Comparison of ENCODE assay signal across 8 cellular contexts in genomic region chr4:143513314-143514211, GRCh38. TPM values are rescaled to one million over a fixed set of nuclear protein-coding genes. Genes with fewer than 3 reads are reported as not detected.
DNase-seq lines count a peak whose midpoint lies in the region; ATAC-seq and TF ChIP-seq lines count a peak whose summit lies in the region.

SMARCA5 (plus strand) TSS chr4:143513702; CDS start chr4:143513925, 223 bp downstream.

- H3K4me3 Mint-ChIP-seq in CD8-positive, alpha-beta T cell, result peak within 1 kb of the TSS; percentile 99

- H3K4me1 Mint-ChIP-seq in CD8-positive, alpha-beta T cell (ENCODE audit: low read depth), result peaks cover 42% of the 10 kb centered on the region

- POLR2A ChIA-PET in CD8-positive, alpha-beta T cell (lab: Charles Lee), result interaction anchor here (0.7 to 1.9 kb wide), 7 partner anchors 10 to 1585 kb away, joined by 3 to 5 read pairs (median 3); partner anchors contain the start of genes ABCE1 and ANAPC10

- H3K36me3 Mint-ChIP-seq in CD8-positive, alpha-beta T cell, result peaks cover 41% of the 10 kb centered on the region

- CTCF ChIA-PET in CD8-positive, alpha-beta T cell (lab: Charles Lee), result interaction anchor here (1.0 kb wide), 1 partner anchor 45 kb away, joined by 3 read pairs; no protein-coding TSS in a partner anchor

- ATAC-seq in CD8-positive, alpha-beta T cell, result peak; percentile 86
- ATAC-seq in GM19467 (IDR thresholded peaks at IDR 0.05; ENCODE audit: unreplicated experiment) (peak; percentile 89), lower lobe of right lung (peak; percentile 96 to 98)

- peaks cover 38% of the 10 kb centered on the region for H3K4me1 ChIP-seq in CD8-positive, alpha-beta T cell (ENCODE audit: insufficient read depth, low read length)
- peaks cover 38% of the 10 kb centered on the region for H3K4me1 ChIP-seq in lower lobe of right lung

- no peaks in the 10 kb centered on the region for H3K9me3 Mint-ChIP-seq in CD8-positive, alpha-beta T cell

- H3K27ac Mint-ChIP-seq in CD8-positive, alpha-beta T cell, result peak within 1 kb of the TSS; percentile 100

- H3K27me3 ChIP-seq in CD8-positive, alpha-beta T cell (ENCODE audit: insufficient read depth, low read length), result no peaks in the 10 kb centered on the region
- no peaks in the 10 kb centered on the region for H3K27me3 ChIP-seq in lower lobe of right lung (ENCODE audit: low read depth)

- no peaks in the 10 kb centered on the region for H3K36me3 ChIP-seq in CD8-positive, alpha-beta T cell (ENCODE audit: insufficient read depth, low read length)
- peaks cover 14% of the 10 kb centered on the region for H3K36me3 ChIP-seq in lower lobe of right lung

- peak within 1 kb of the TSS; percentile 96 for H3K27ac ChIP-seq in CD8-positive, alpha-beta T cell (ENCODE audit: low read depth, low read length)
- peak within 1 kb of the TSS; percentile 99 for H3K27ac ChIP-seq in lower lobe of right lung

- DNase-seq in CD8-positive, alpha-beta T cell, result peak; percentile 88 to 97 (median 93)
- DNase-seq in HS-27A (ENCODE audit: low read depth), result peak; percentile 99
- DNase-seq in NK-92 (lab: John Stamatoyannopoulos, UW; ENCODE audit: unreplicated experiment), result peak; percentile 76
- peak; percentile 88 to 90 for DNase-seq in activated CD8-positive, alpha-beta memory T cell treated with anti-CD3 and anti-CD28 coated beads for 1 hour (ENCODE audit: extremely low read depth in 1 of 2, low read depth in 1 of 2)
- peak; percentile 90 for DNase-seq in effector CD4-positive, alpha-beta T cell
- DNase-seq in lower lobe of right lung, result peak; percentile 99
- peak; percentile 87 to 95 (median 88) for DNase-seq in stimulated activated CD4-positive, alpha-beta T cell treated with anti-CD3 and anti-CD28 coated beads, TNF-alpha, amount 100 ng/mL, for 24 hours (ENCODE audit: low read depth in 3 of 3)

- peak within 1 kb of the TSS; percentile 68 for H3K4me3 ChIP-seq in CD8-positive, alpha-beta T cell (ENCODE audit: low read depth, low read length)
- peak within 1 kb of the TSS; percentile 83 for H3K4me3 ChIP-seq in lower lobe of right lung

- intact Hi-C loops in CD8-positive, alpha-beta T cell (cut with DNase I, micrococcal nuclease), result loop anchor here (1.0 to 5.0 kb wide), 5 partner anchors 45 to 1585 kb away; partner anchors contain the start of genes ABCE1 (in 2 of the 2), ANAPC10 (in 2 of the 2) and USP38 (in 2 of the 2)
- intact Hi-C loops in lower lobe of right lung (cut with DNase I), result no loop called here

- H3K9me3 ChIP-seq in CD8-positive, alpha-beta T cell (ENCODE audit: low read length), result no peaks in the 10 kb centered on the region
- no peaks in the 10 kb centered on the region for H3K9me3 ChIP-seq in lower lobe of right lung

- no peak for TF ChIP-seq CTCF in CD8-positive, alpha-beta T cell (IDR thresholded peaks at IDR 0.05)
- no peak for TF ChIP-seq CTCF in lower lobe of right lung (IDR thresholded peaks at IDR 0.05)

- no peaks in the 10 kb centered on the region for H3K27me3 Mint-ChIP-seq in CD8-positive, alpha-beta T cell (ENCODE audit: low read depth)

RNA-seq across cellular contexts. Expression of gene SMARCA5, which starts in this region (rescaled TPM):
- 10 to 100 TPM; 57.9 to 63.1 TPM for total RNA-seq in CD8-positive, alpha-beta T cell
- 67.6 TPM for total RNA-seq in lower lobe of right lung

Comparison
In these comparisons a context has a peak if more than half of its experiments do, and no peak if none do; other contexts are left out.
1. Peak in every context shown above with its lines: DNase-seq, ATAC-seq, H3K4me3 ChIP-seq and H3K27ac ChIP-seq.